1 cellular context compared by ENCODE assay signal in the genomic region with DNA sequence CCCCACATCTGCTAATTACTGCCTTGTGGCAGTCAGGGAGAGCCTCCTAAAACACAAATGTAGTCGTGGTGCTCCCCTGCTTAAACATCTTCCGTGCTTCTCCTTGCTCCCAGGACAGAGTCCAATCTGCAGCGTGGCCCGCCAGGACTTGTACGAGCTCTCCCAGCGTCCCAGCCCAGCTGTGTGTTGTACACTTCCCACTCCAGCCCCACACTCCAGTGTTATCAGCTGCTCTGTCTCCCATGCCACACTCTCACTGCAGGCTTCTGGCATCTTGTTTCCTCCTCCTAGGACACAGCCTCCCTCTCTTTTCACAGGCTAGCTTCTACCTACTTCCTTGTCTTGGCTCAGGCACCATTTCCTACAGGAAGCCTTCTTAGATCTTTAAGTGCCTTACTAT.
TF ChIP-seq lines count a peak whose summit lies in the region.

No MANE protein-coding gene starts in this region.

TF ChIP-seq in IMR-90, 13 proteins besides CTCF, POLR2A, EP300 and RAD21:
- TF ChIP-seq RCOR1 (IDR thresholded peaks at IDR 0.05; ENCODE audit: insufficient replicate concordance, low read length) (no peak), BHLHE40 (IDR thresholded peaks at IDR 0.05; ENCODE audit: low read depth, low read length) (no peak), CEBPB (IDR thresholded peaks at IDR 0.05; ENCODE audit: low read depth, low read length) (no peak), CHD1 (IDR thresholded peaks at IDR 0.05; ENCODE audit: low read depth, low read length) (no peak), NFE2L2 (IDR thresholded peaks at IDR 0.05; ENCODE audit: low read depth, low read length) (no peak)
